In genomic region chr13:75446874-75447273, GRCh38 we compare ENCODE assay signal across 29 cellular contexts. TPM values are rescaled to one million over a fixed set of nuclear protein-coding genes. Genes with fewer than 3 reads are reported as not detected.
DNase-seq lines count a peak whose midpoint lies in the region; ATAC-seq and TF ChIP-seq lines count a peak whose summit lies in the region.
"Had no signal": no experiment of that assay in that cellular context is flagged by ENCODE, and none has a peak within 500 bp of the region (broad histone marks: within the 10 kb centered on the region; RNA-seq: fewer than 3 reads in every experiment).

No MANE protein-coding gene starts in this region.

- H3K27me3 ChIP-seq in heart right ventricle (no peaks in the 10 kb centered on the region), right cardiac atrium (ENCODE audit: control insufficient read depth, insufficient read depth) (no peaks in the 10 kb centered on the region), uterus (no peaks in the 10 kb centered on the region)
- H3K27me3 ChIP-seq: BE2C had no signal

- H3K4me3 Mint-ChIP-seq in nephron progenitor cell, result no peak overlapping the region
- H3K4me3 Mint-ChIP-seq in activated CD4-positive, alpha-beta T cell treated with anti-CD3 and anti-CD28 coated beads, Interleukin-2, amount 10 ng/mL, durations not matched to agents 7 days and 5 days, result no peak overlapping the region
- H3K4me3 Mint-ChIP-seq: CD14-positive monocyte; CD8-positive, alpha-beta memory T cell; IgD-negative memory B cell had no signal

- H3K9me3 Mint-ChIP-seq in nephron progenitor cell, result no peaks in the 10 kb centered on the region
- no peaks in the 10 kb centered on the region for H3K9me3 Mint-ChIP-seq in activated CD4-positive, alpha-beta T cell treated with anti-CD3 and anti-CD28 coated beads, Interleukin-2, amount 10 ng/mL, durations not matched to agents 7 days and 5 days
- H3K9me3 Mint-ChIP-seq: CD8-positive, alpha-beta memory T cell; IgD-negative memory B cell had no signal

- CTCF ChIA-PET in activated CD4-positive, alpha-beta T cell treated with anti-CD3 and anti-CD28 coated beads, Interleukin-2, amount 10 ng/mL, durations not matched to agents 7 days and 5 days (lab: Charles Lee), result no interaction called here

- H3K27me3 Mint-ChIP-seq in nephron progenitor cell (ENCODE audit: low read depth, poor library complexity), result no peaks in the 10 kb centered on the region
- no peaks in the 10 kb centered on the region for H3K27me3 Mint-ChIP-seq in activated CD4-positive, alpha-beta T cell treated with anti-CD3 and anti-CD28 coated beads, Interleukin-2, amount 10 ng/mL, durations not matched to agents 7 days and 5 days

- ATAC-seq in heart right ventricle (no peak), Right ventricle myocardium inferior (no peak), right cardiac atrium (no peak)
- ATAC-seq: GM12878, HCT116 had no signal

- POLR2A ChIA-PET in activated CD4-positive, alpha-beta T cell treated with anti-CD3 and anti-CD28 coated beads, Interleukin-2, amount 10 ng/mL, durations not matched to agents 7 days and 5 days (lab: Charles Lee), result no interaction called here

- no peak for TF ChIP-seq POLR2A in uterus (IDR thresholded peaks at IDR 0.05)

- no peak for DNase-seq in heart right ventricle
- DNase-seq in Right ventricle myocardium inferior (ENCODE audit: missing footprints), result no peak
- no peak for DNase-seq in right cardiac atrium
- no peak for DNase-seq in nephron progenitor cell
- DNase-seq in uterus, result no peak
- no peak for DNase-seq in occipital lobe (lab: John Stamatoyannopoulos, UW)
- no peak for DNase-seq in activated CD4-positive, alpha-beta T cell treated with anti-CD3 and anti-CD28 coated beads, Interleukin-2, amount 10 ng/mL, durations not matched to agents 7 days and 5 days
- DNase-seq: 8988T; ACHN; BE2C; CD8-positive, alpha-beta memory T cell; DMS 273 treated with DMSO at 0.1 percent for 48 hours; DMS79; EL; GDM1; GOT3; NCI-H1048; NCI-H1417 treated with DMSO at 0.1 percent for 48 hours; NCI-H1694 treated with DMSO at 0.1 percent for 48 hours; NCI-H2081; NCI-H2227 treated with DMSO at 0.1 percent for 48 hours; NCI-H526 treated with DMSO at 0.1 percent for 48 hours; PC-9; SHP77 had no signal

- H3K4me3 ChIP-seq in heart right ventricle, result no peak overlapping the region
- no peak overlapping the region for H3K4me3 ChIP-seq in right cardiac atrium (ENCODE audit: low read length)
- H3K4me3 ChIP-seq in uterus, result no peak overlapping the region
- H3K4me3 ChIP-seq: GM12878, PC-9 had no signal

- H3K9me3 ChIP-seq in heart right ventricle (peaks cover 0 to 5% (median 0%) of the 10 kb centered on the region in 11 donors), right cardiac atrium (ENCODE audit: control insufficient read depth, low read length) (no peaks in the 10 kb centered on the region), uterus (no peaks in the 10 kb centered on the region)
- H3K9me3 ChIP-seq: BE2C had no signal

- H3K4me1 Mint-ChIP-seq in nephron progenitor cell, result peaks cover 12% of the 10 kb centered on the region
- H3K4me1 Mint-ChIP-seq in activated CD4-positive, alpha-beta T cell treated with anti-CD3 and anti-CD28 coated beads, Interleukin-2, amount 10 ng/mL, durations not matched to agents 7 days and 5 days, result peaks cover 1% of the 10 kb centered on the region
- H3K4me1 Mint-ChIP-seq: CD14-positive monocyte; CD8-positive, alpha-beta memory T cell had no signal

- 55 to 62% methylated on average over 3 of the region's 3 CpGs for WGBS in heart right ventricle, 2 donors
- WGBS in right cardiac atrium, result 69% methylated on average over 3 of the region's 3 CpGs

- H3K4me1 ChIP-seq in heart right ventricle (peaks cover 0 to 45% (median 22%) of the 10 kb centered on the region in 9 donors), right cardiac atrium (ENCODE audit: control insufficient read depth, insufficient read depth, low read length) (peaks cover 3% of the 10 kb centered on the region), uterus (no peaks in the 10 kb centered on the region)

- peaks cover 10% of the 10 kb centered on the region for H3K36me3 Mint-ChIP-seq in nephron progenitor cell (ENCODE audit: low read depth)
- no peaks in the 10 kb centered on the region for H3K36me3 Mint-ChIP-seq in activated CD4-positive, alpha-beta T cell treated with anti-CD3 and anti-CD28 coated beads, Interleukin-2, amount 10 ng/mL, durations not matched to agents 7 days and 5 days (ENCODE audit: low read depth)
- H3K36me3 Mint-ChIP-seq: CD14-positive monocyte; CD8-positive, alpha-beta memory T cell; IgD-negative memory B cell had no signal

- no peak for TF ChIP-seq CTCF in heart right ventricle (IDR thresholded peaks at IDR 0.05)
- TF ChIP-seq CTCF in nephron progenitor cell (IDR thresholded peaks at IDR 0.05), result no peak
- no peak for TF ChIP-seq CTCF in uterus (IDR thresholded peaks at IDR 0.05)

- H3K27ac ChIP-seq in heart right ventricle (peak overlapping the region; percentile 56 to 87 (median 78)), right cardiac atrium (ENCODE audit: low read length) (peak overlapping the region; percentile 25), uterus (peak overlapping the region; percentile 39 to 45)
- H3K27ac ChIP-seq: KMS-11, PC-9 had no signal

- peak overlapping the region; percentile 14 for H3K27ac Mint-ChIP-seq in nephron progenitor cell
- no peak overlapping the region for H3K27ac Mint-ChIP-seq in activated CD4-positive, alpha-beta T cell treated with anti-CD3 and anti-CD28 coated beads, Interleukin-2, amount 10 ng/mL, durations not matched to agents 7 days and 5 days
- H3K27ac Mint-ChIP-seq: CD14-positive monocyte; CD8-positive, alpha-beta memory T cell; IgD-negative memory B cell had no signal

- intact Hi-C loops in heart right ventricle (cut with DNase I), result no loop called here
- intact Hi-C loops in Right ventricle myocardium inferior (cut with DNase I), result no loop called here
- intact Hi-C loops in right cardiac atrium (cut with DNase I), result no loop called here
- intact Hi-C loops in uterus (cut with DNase I; ENCODE audit: low total_unique reads), result no loop called here

- H3K36me3 ChIP-seq in heart right ventricle (no peaks in the 10 kb centered on the region), uterus (no peaks in the 10 kb centered on the region)
- H3K36me3 ChIP-seq: BE2C had no signal

RNA-seq across cellular contexts. Expression of gene TBC1D4, which starts 35.1 kb away (rescaled TPM):
- total RNA-seq in heart right ventricle, result 100 to 1,000 TPM in 5 of 10 donors, 10 to 100 TPM in 5; 56.4 to 124 (median 102) TPM
- polyA plus RNA-seq in heart right ventricle, result 10 to 100 TPM; 10.1 to 77.2 TPM
- 86.8 TPM for total RNA-seq in Right ventricle myocardium inferior
- total RNA-seq in right cardiac atrium, result 10 to 100 TPM; 51.2 to 69.4 (median 63.6) TPM
- 28.3 TPM for polyA plus RNA-seq in right cardiac atrium
- total RNA-seq in uterus, result 10 to 100 TPM; 20.2 to 74.7 (median 30.9) TPM
- 17.6 TPM for total RNA-seq in occipital lobe
- total RNA-seq in activated CD4-positive, alpha-beta T cell treated with anti-CD3 and anti-CD28 coated beads, Interleukin-2, amount 10 ng/mL, durations not matched to agents 7 days and 5 days, result 10 to 100 TPM; 27.2 to 32.9 TPM

Comparison
In these comparisons a context has a peak if more than half of its experiments do, and no peak if none do; other contexts are left out.
1. H3K27ac ChIP-seq: peak in every context shown above with its lines; median percentile 78 in heart right ventricle; 42 in uterus; 25 in right cardiac atrium.